In genomic region chr12:6697584-6698351, GRCh38 we compare ENCODE assay signal across 8 cellular contexts. TPM values are rescaled to one million over a fixed set of nuclear protein-coding genes. Genes with fewer than 3 reads are reported as not detected.
A peak's percentile ranks its signal among the peaks of the same experiment; 100 is the strongest.
DNase-seq lines count a peak whose midpoint lies in the region; ATAC-seq and TF ChIP-seq lines count a peak whose summit lies in the region.

No MANE protein-coding gene starts in this region.

- H3K27me3 ChIP-seq in HL-60 (ENCODE audit: insufficient read depth, poor library complexity, severe bottlenecking): peaks cover 30% of the 10 kb centered on the region

- H3K4me3 Mint-ChIP-seq in T-helper 17 cell: peak overlapping the region; percentile 69
- no peak overlapping the region for H3K4me3 Mint-ChIP-seq in activated T-helper 2 cell treated with anti-CD3 and anti-CD28 coated beads, Interferon-gamma antibody, Interleukin-2, Interleukin-4, amounts not matched to agents 10 μg/mL and 5 μg/mL and 100 μg/mL, durations not matched to agents 14 hours and 24 hours and 36 hours (ENCODE audit: low read depth)

- H3K27me3 Mint-ChIP-seq in T-helper 17 cell: peaks cover 27% of the 10 kb centered on the region
- H3K27me3 Mint-ChIP-seq in activated T-helper 2 cell treated with anti-CD3 and anti-CD28 coated beads, Interferon-gamma antibody, Interleukin-2, Interleukin-4, amounts not matched to agents 10 μg/mL and 5 μg/mL and 100 μg/mL, durations not matched to agents 14 hours and 24 hours and 36 hours (ENCODE audit: low read depth): peaks cover 38% of the 10 kb centered on the region

- no peak overlapping the region for H3K4me3 ChIP-seq in HL-60 (replicated peaks; ENCODE audit: insufficient read depth, low read length)

- peaks cover 33% of the 10 kb centered on the region for H3K4me1 Mint-ChIP-seq in T-helper 17 cell
- peaks cover 9% of the 10 kb centered on the region for H3K4me1 Mint-ChIP-seq in activated T-helper 2 cell treated with anti-CD3 and anti-CD28 coated beads, Interferon-gamma antibody, Interleukin-2, Interleukin-4, amounts not matched to agents 10 μg/mL and 5 μg/mL and 100 μg/mL, durations not matched to agents 14 hours and 24 hours and 36 hours (ENCODE audit: low read depth)

- peak; percentile 27 for TF ChIP-seq CTCF in HL-60 (IDR thresholded peaks at IDR 0.05; ENCODE audit: insufficient read depth, low read length)

- no peaks in the 10 kb centered on the region for H3K9me3 Mint-ChIP-seq in activated T-helper 2 cell treated with anti-CD3 and anti-CD28 coated beads, Interferon-gamma antibody, Interleukin-2, Interleukin-4, amounts not matched to agents 10 μg/mL and 5 μg/mL and 100 μg/mL, durations not matched to agents 14 hours and 24 hours and 36 hours

- H3K9me3 ChIP-seq in T-helper 17 cell (ENCODE audit: control insufficient read depth, low read length, poor library complexity, severe bottlenecking): no peaks in the 10 kb centered on the region

- H3K27ac ChIP-seq in HL-60 (replicated peaks): no peak overlapping the region

- peaks cover 12% of the 10 kb centered on the region for H3K36me3 Mint-ChIP-seq in T-helper 17 cell (ENCODE audit: low read depth)
- H3K36me3 Mint-ChIP-seq in activated T-helper 2 cell treated with anti-CD3 and anti-CD28 coated beads, Interferon-gamma antibody, Interleukin-2, Interleukin-4, amounts not matched to agents 10 μg/mL and 5 μg/mL and 100 μg/mL, durations not matched to agents 14 hours and 24 hours and 36 hours (ENCODE audit: low read depth): no peaks in the 10 kb centered on the region

- intact Hi-C loops in activated T-helper 2 cell treated with anti-CD3 and anti-CD28 coated beads, Interferon-gamma antibody, Interleukin-2, Interleukin-4, amounts not matched to agents 10 μg/mL and 5 μg/mL and 100 μg/mL, durations not matched to agents 14 hours and 24 hours and 36 hours (cut with micrococcal nuclease): no loop called here

- H3K27ac Mint-ChIP-seq in T-helper 17 cell: peak overlapping the region; percentile 56
- H3K27ac Mint-ChIP-seq in activated T-helper 2 cell treated with anti-CD3 and anti-CD28 coated beads, Interferon-gamma antibody, Interleukin-2, Interleukin-4, amounts not matched to agents 10 μg/mL and 5 μg/mL and 100 μg/mL, durations not matched to agents 14 hours and 24 hours and 36 hours: no peak overlapping the region

- DNase-seq in NCI-H345 (lab: John Stamatoyannopoulos, UW) (peak; percentile 17), NCI-H345 treated with DMSO at 0.1 percent for 48 hours (lab: John Stamatoyannopoulos, UW; ENCODE audit: unreplicated experiment) (no peak), HL-60 (ENCODE audit: low read depth in 1 of 2, low spot score in 1 of 2) (peak in 1 of 2 experiments; percentile 32), T-helper 17 cell (no peak), glomerular visceral epithelial cell (ENCODE audit: extremely low spot score) (peak; percentile 67), stromal cell of bone marrow (ENCODE audit: low read depth) (peak; percentile 57), globus pallidus (ENCODE audit: low spot score) (no peak)
- no peak for DNase-seq in activated T-helper 2 cell treated with anti-CD3 and anti-CD28 coated beads, Interferon-gamma antibody, Interleukin-2, Interleukin-4, amounts not matched to agents 10 μg/mL and 5 μg/mL and 100 μg/mL, durations not matched to agents 14 hours and 24 hours and 36 hours (ENCODE audit: low spot score)

- ATAC-seq in T-helper 17 cell: peak; percentile 53

RNA-seq across cellular contexts. Expression of gene PIANP, which starts 2.8 kb away (rescaled TPM):
- 1 to 10 TPM; 1.3 to 1.9 TPM for total RNA-seq in T-helper 17 cell
- total RNA-seq in activated T-helper 2 cell treated with anti-CD3 and anti-CD28 coated beads, Interferon-gamma antibody, Interleukin-2, Interleukin-4, amounts not matched to agents 10 μg/mL and 5 μg/mL and 100 μg/mL, durations not matched to agents 14 hours and 24 hours and 36 hours: 0.18 TPM in 1 of 2 replicates, not detected in the other

RNA-seq across cellular contexts. Expression of gene ZNF384, which starts 8.6 kb away (rescaled TPM):
- 10 to 100 TPM; 62.9 to 66.3 TPM for total RNA-seq in T-helper 17 cell
- 73.7 and 75.4 TPM in 2 replicates for total RNA-seq in activated T-helper 2 cell treated with anti-CD3 and anti-CD28 coated beads, Interferon-gamma antibody, Interleukin-2, Interleukin-4, amounts not matched to agents 10 μg/mL and 5 μg/mL and 100 μg/mL, durations not matched to agents 14 hours and 24 hours and 36 hours

RNA-seq across cellular contexts. Expression of gene COPS7A, which starts 26.1 kb away (rescaled TPM):
- total RNA-seq in T-helper 17 cell: 10 to 100 TPM; 13.9 to 17.9 TPM
- total RNA-seq in activated T-helper 2 cell treated with anti-CD3 and anti-CD28 coated beads, Interferon-gamma antibody, Interleukin-2, Interleukin-4, amounts not matched to agents 10 μg/mL and 5 μg/mL and 100 μg/mL, durations not matched to agents 14 hours and 24 hours and 36 hours: 33.0 and 35.6 TPM in 2 replicates

RNA-seq across cellular contexts. Expression of gene ING4, which starts 34.8 kb away (rescaled TPM):
- 10 to 100 TPM; 28.1 to 29.3 TPM for total RNA-seq in T-helper 17 cell
- 18.5 and 19.1 TPM in 2 replicates for total RNA-seq in activated T-helper 2 cell treated with anti-CD3 and anti-CD28 coated beads, Interferon-gamma antibody, Interleukin-2, Interleukin-4, amounts not matched to agents 10 μg/mL and 5 μg/mL and 100 μg/mL, durations not matched to agents 14 hours and 24 hours and 36 hours

RNA-seq across cellular contexts. Expression of gene ACRBP, which starts 50.5 kb away (rescaled TPM):
- total RNA-seq in T-helper 17 cell: 10 to 100 TPM in 1 of 2 donors, 1 to 10 TPM in 1; 3.4 to 90.0 TPM
- total RNA-seq in activated T-helper 2 cell treated with anti-CD3 and anti-CD28 coated beads, Interferon-gamma antibody, Interleukin-2, Interleukin-4, amounts not matched to agents 10 μg/mL and 5 μg/mL and 100 μg/mL, durations not matched to agents 14 hours and 24 hours and 36 hours: 1.2 and 1.5 TPM in 2 replicates

Comparison
In these comparisons a context has a peak if more than half of its experiments do, and no peak if none do; other contexts are left out.
1. DNase-seq: peak in NCI-H345 (single experiment), glomerular visceral epithelial cell (single experiment) and stromal cell of bone marrow (single experiment); none in NCI-H345 treated with DMSO at 0.1 percent for 48 hours (single experiment), T-helper 17 cell (0 of 3), activated T-helper 2 cell treated with anti-CD3 and anti-CD28 coated beads, Interferon-gamma antibody, Interleukin-2, Interleukin-4, amounts not matched to agents 10 μg/mL and 5 μg/mL and 100 μg/mL, durations not matched to agents 14 hours and 24 hours and 36 hours (single experiment) and globus pallidus (single experiment).